Comparison of ENCODE assay signal across 16 cellular contexts in genomic region chr2:138294451-138294850, GRCh38.
"Had no signal": no experiment of that assay in that cellular context is flagged by ENCODE, and none has a peak within 500 bp of the region (broad histone marks: within the 10 kb centered on the region; RNA-seq: fewer than 3 reads in every experiment).

No MANE protein-coding gene starts in this region.

- H3K36me3 ChIP-seq: esophagus squamous epithelium, pancreas, thoracic aorta, upper lobe of right lung had no signal

- H3K36me3 Mint-ChIP-seq: stimulated activated effector memory CD8-positive, alpha-beta T cell treated with anti-CD3 and anti-CD28 coated beads, Interleukin-12 subunit alpha, Interleukin-12 subunit beta, amount 100 ng/mL, for 72 hours had no signal

- DNase-seq: activated CD4-positive, alpha-beta memory T cell treated with anti-CD3 and anti-CD28 coated beads, Interleukin-2, amount 10 ng/mL, durations not matched to agents 7 days and 5 days; activated CD4-positive, alpha-beta T cell treated with anti-CD3 and anti-CD28 coated beads for 36 hours; activated naive CD4-positive, alpha-beta T cell treated with anti-CD3 and anti-CD28 coated beads, Interleukin-2, amount 50 U/mL, for 16 hours; activated T-cell treated with anti-CD3 and anti-CD28 coated beads, Interleukin-2, amount 50 U/mL, for 24 hours; esophagus squamous epithelium; midbrain; naive B cell; pancreas; T1000; upper lobe of right lung had no signal

- H3K4me3 ChIP-seq: esophagus squamous epithelium, lung, pancreas, thoracic aorta, upper lobe of right lung had no signal

- H3K9me3 Mint-ChIP-seq: activated CD4-positive, alpha-beta memory T cell treated with anti-CD3 and anti-CD28 coated beads, Interleukin-2, amount 10 ng/mL, durations not matched to agents 7 days and 5 days; activated T-cell treated with anti-CD3 and anti-CD28 coated beads, Interleukin-2, amount 50 U/mL, for 24 hours had no signal

- FAIRE-seq: astrocyte, endometrium, pancreas had no signal

- H3K4me1 Mint-ChIP-seq: activated CD4-positive, alpha-beta memory T cell treated with anti-CD3 and anti-CD28 coated beads, Interleukin-2, amount 10 ng/mL, durations not matched to agents 7 days and 5 days; activated CD4-positive, alpha-beta T cell treated with anti-CD3 and anti-CD28 coated beads for 36 hours; stimulated activated effector memory CD8-positive, alpha-beta T cell treated with anti-CD3 and anti-CD28 coated beads, Interleukin-12 subunit alpha, Interleukin-12 subunit beta, amount 100 ng/mL, for 72 hours had no signal

- H3K27me3 Mint-ChIP-seq: activated CD4-positive, alpha-beta memory T cell treated with anti-CD3 and anti-CD28 coated beads, Interleukin-2, amount 10 ng/mL, durations not matched to agents 7 days and 5 days; activated CD4-positive, alpha-beta T cell treated with anti-CD3 and anti-CD28 coated beads for 36 hours; activated T-cell treated with anti-CD3 and anti-CD28 coated beads, Interleukin-2, amount 50 U/mL, for 24 hours; naive B cell had no signal

- H3K9me3 ChIP-seq: esophagus squamous epithelium, pancreas, thoracic aorta, upper lobe of right lung had no signal

- ATAC-seq: activated CD4-positive, alpha-beta T cell treated with anti-CD3 and anti-CD28 coated beads for 36 hours; pancreas; stimulated activated effector memory CD8-positive, alpha-beta T cell treated with anti-CD3 and anti-CD28 coated beads, Interleukin-12 subunit alpha, Interleukin-12 subunit beta, amount 100 ng/mL, for 72 hours; upper lobe of right lung had no signal

- H3K4me1 ChIP-seq: esophagus squamous epithelium, pancreas, upper lobe of right lung had no signal

- H3K27ac ChIP-seq: esophagus squamous epithelium, pancreas, thoracic aorta, upper lobe of right lung, VCaP had no signal

- H3K4me3 Mint-ChIP-seq: activated CD4-positive, alpha-beta memory T cell treated with anti-CD3 and anti-CD28 coated beads, Interleukin-2, amount 10 ng/mL, durations not matched to agents 7 days and 5 days; activated CD4-positive, alpha-beta T cell treated with anti-CD3 and anti-CD28 coated beads for 36 hours; activated T-cell treated with anti-CD3 and anti-CD28 coated beads, Interleukin-2, amount 50 U/mL, for 24 hours; naive B cell; stimulated activated effector memory CD8-positive, alpha-beta T cell treated with anti-CD3 and anti-CD28 coated beads, Interleukin-12 subunit alpha, Interleukin-12 subunit beta, amount 100 ng/mL, for 72 hours had no signal

- H3K27me3 ChIP-seq: esophagus squamous epithelium, pancreas, upper lobe of right lung had no signal

- H3K27ac Mint-ChIP-seq: activated CD4-positive, alpha-beta memory T cell treated with anti-CD3 and anti-CD28 coated beads, Interleukin-2, amount 10 ng/mL, durations not matched to agents 7 days and 5 days; activated CD4-positive, alpha-beta T cell treated with anti-CD3 and anti-CD28 coated beads for 36 hours; activated T-cell treated with anti-CD3 and anti-CD28 coated beads, Interleukin-2, amount 50 U/mL, for 24 hours; naive B cell; stimulated activated effector memory CD8-positive, alpha-beta T cell treated with anti-CD3 and anti-CD28 coated beads, Interleukin-12 subunit alpha, Interleukin-12 subunit beta, amount 100 ng/mL, for 72 hours had no signal
